9 cellular contexts compared by ENCODE assay signal in the genomic region with DNA sequence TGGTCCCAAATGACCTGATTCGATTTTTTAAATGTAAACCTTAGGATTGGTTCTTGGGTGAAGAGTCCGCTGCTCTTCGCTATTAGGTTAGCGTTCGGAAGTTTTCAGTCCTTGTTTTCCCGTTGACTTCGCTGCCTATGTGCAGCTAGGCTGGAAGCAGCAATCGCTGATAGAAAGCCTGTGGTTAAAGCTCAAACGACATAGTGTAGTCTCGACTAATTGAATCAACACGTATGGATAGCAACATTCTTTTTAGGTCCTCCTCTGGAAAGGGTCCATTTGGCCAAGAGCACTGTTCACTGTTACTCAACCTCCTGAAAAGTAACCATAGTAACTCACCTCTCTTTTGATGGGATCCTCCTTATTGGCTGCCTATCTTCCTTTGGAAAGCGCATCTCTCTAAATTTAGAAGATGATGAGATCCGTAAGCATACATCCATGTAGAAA.
A peak's percentile ranks its signal among the peaks of the same experiment; 100 is the strongest.
DNase-seq lines count a peak whose midpoint lies in the region; ATAC-seq and TF ChIP-seq lines count a peak whose summit lies in the region.
"Had no signal": no experiment of that assay in that cellular context is flagged by ENCODE, and none has a peak within 500 bp of the region (broad histone marks: within the 10 kb centered on the region; RNA-seq: fewer than 3 reads in every experiment).

No MANE protein-coding gene starts in this region.

- no peaks in the 10 kb centered on the region for H3K4me1 ChIP-seq in NT2/D1 (ENCODE audit: insufficient read depth, insufficient read length)
- H3K4me1 ChIP-seq in heart right ventricle = peaks cover 0 to 15% (median 11%) of the 10 kb centered on the region in 9 donors

- H3K27me3 ChIP-seq in NT2/D1 (ENCODE audit: insufficient read depth, insufficient read length) (peaks cover 47% of the 10 kb centered on the region), heart right ventricle (peaks cover 4 to 90% (median 75%) of the 10 kb centered on the region in 7 donors)

- H3K27ac ChIP-seq in heart right ventricle = no peak overlapping the region

- ATAC-seq in heart right ventricle (peak in 1 of 8 donors; percentile 22), left lobe of liver (no peak)

- H3K9ac ChIP-seq in NT2/D1 (ENCODE audit: insufficient read length, low read depth) = no peak overlapping the region

- WGBS in heart right ventricle, 2 donors = 10 to 11% methylated on average over 13 of the region's 13 CpGs

- H3K4me3 ChIP-seq in NT2/D1 (ENCODE audit: insufficient read length, low read depth) (peak overlapping the region; percentile 44), heart right ventricle (peak overlapping the region; percentile 10 to 44 (median 35)), retinal pigment epithelial cell (ENCODE audit: low read length) (peak overlapping the region; percentile 45)

- intact Hi-C loops in heart right ventricle (cut with DNase I) = no loop called here

- TF ChIP-seq CTCF in heart right ventricle (IDR thresholded peaks at IDR 0.05) (no peak), retinal pigment epithelial cell (conservative IDR thresholded peaks at IDR 0.05; ENCODE audit: low read depth, low read length) (no peak)

- DNase-seq in DMS53 (lab: John Stamatoyannopoulos, UW) (peak; percentile 55), DMS53 treated with DMSO at 0.1 percent for 48 hours (lab: John Stamatoyannopoulos, UW; ENCODE audit: unreplicated experiment) (no peak), NT2/D1 (ENCODE audit: low read depth, low spot score) (no peak), heart right ventricle (no peak), retinal pigment epithelial cell (ENCODE audit: low read depth) (no peak), cerebellar nuclear complex (lab: John Stamatoyannopoulos, UW) (no peak), left lobe of liver (ENCODE audit: low spot score) (no peak), dedifferentiated amniotic fluid mesenchymal stem cell (ENCODE audit: extremely low spot score) (no peak)
- DNase-seq: 8988T had no signal

- H3K36me3 ChIP-seq in NT2/D1 (ENCODE audit: insufficient read depth, insufficient read length, low read length) (no peaks in the 10 kb centered on the region), heart right ventricle (no peaks in the 10 kb centered on the region)

- H3K9me3 ChIP-seq in NT2/D1 (ENCODE audit: insufficient read depth, low read length) (no peaks in the 10 kb centered on the region), heart right ventricle (no peaks in the 10 kb centered on the region)
